In genomic region chr4:98771959-98772619, GRCh38 we compare ENCODE assay signal across 17 cellular contexts.
"Had no signal": no experiment of that assay in that cellular context is flagged by ENCODE, and none has a peak within 500 bp of the region (broad histone marks: within the 10 kb centered on the region; RNA-seq: fewer than 3 reads in every experiment).

No MANE protein-coding gene starts in this region.

- H3K4me3 ChIP-seq: body of pancreas, cardiac muscle cell, left ventricle myocardium inferior had no signal

- H3K27me3 ChIP-seq: body of pancreas, cardiac muscle cell had no signal

- FAIRE-seq: endometrium had no signal

- DNase-seq: activated CD4-positive, alpha-beta T cell treated with anti-CD3 and anti-CD28 coated beads, Interleukin-2, amount 10 ng/mL, durations not matched to agents 24 days and 14 days; activated CD8-positive, alpha-beta memory T cell treated with anti-CD3 and anti-CD28 coated beads, Interleukin-2, amount 10 ng/mL, durations not matched to agents 7 days and 5 days; activated CD8-positive, alpha-beta T cell treated with anti-CD3 and anti-CD28 coated beads for 36 hours; activated effector memory CD4-positive, alpha-beta T cell treated with anti-CD3 and anti-CD28 coated beads, Interleukin-2, amount 50 U/mL, for 16 hours; activated naive CD4-positive, alpha-beta T cell treated with anti-CD3 and anti-CD28 coated beads, Interleukin-2, amount 10 ng/mL, durations not matched to agents 7 days and 5 days; activated T-cell treated with anti-CD3 and anti-CD28 coated beads for 4 hours; body of pancreas; erythroblast; immature natural killer cell; kidney glomerular epithelial cell; left ventricle myocardium inferior; naive thymus-derived CD8-positive, alpha-beta T cell; stimulated activated CD4-positive, alpha-beta T cell treated with anti-CD3 and anti-CD28 coated beads, Interleukin-4, amount 100 ng/mL, for 24 hours; stimulated activated naive CD4-positive, alpha-beta T cell treated with Interleukin-2 at 50 U/mL for 16 hours; T-helper 17 cell had no signal

- ATAC-seq: activated CD8-positive, alpha-beta memory T cell treated with anti-CD3 and anti-CD28 coated beads, Interleukin-2, amount 10 ng/mL, durations not matched to agents 7 days and 5 days; activated CD8-positive, alpha-beta T cell treated with anti-CD3 and anti-CD28 coated beads for 36 hours; body of pancreas; naive thymus-derived CD8-positive, alpha-beta T cell; T-helper 17 cell had no signal

- H3K36me3 ChIP-seq: cardiac muscle cell, left ventricle myocardium inferior had no signal

- H3K9me3 ChIP-seq: body of pancreas had no signal

- H3K4me1 ChIP-seq: body of pancreas, left ventricle myocardium inferior had no signal

- H3K27ac ChIP-seq: body of pancreas, cardiac muscle cell, left ventricle myocardium inferior had no signal
